Comparison of ENCODE assay signal across 1 cellular context in genomic region chr1:9428601-9429368, GRCh38.
TF ChIP-seq lines count a peak whose summit lies in the region.

No MANE protein-coding gene starts in this region.

TF ChIP-seq in K562, 482 proteins besides CTCF, POLR2A, EP300 and RAD21 (continued from another document and continues in another):
- TF ChIP-seq ESRRA (IDR thresholded peaks at IDR 0.05; ENCODE audit: borderline replicate concordance, low read depth) (peak; percentile 86), USF1 (CRISPR knock-in tag; IDR thresholded peaks at IDR 0.05) (peak; percentile 98), ZBTB17 (CRISPR knock-in tag; IDR thresholded peaks at IDR 0.05) (peak; percentile 52), POLR2B (IDR thresholded peaks at IDR 0.05; ENCODE audit: low read depth, partially characterized antibody) (peak; percentile 71), TCF15 (CRISPR knock-in tag; IDR thresholded peaks at IDR 0.05) (no peak), ZNF76 (CRISPR knock-in tag; IDR thresholded peaks at IDR 0.05; ENCODE audit: borderline replicate concordance) (0 out of 2 replicates have a peak, but pooled peaks have one; percentile 34), RFX1 (IDR thresholded peaks at IDR 0.05) (peak; percentile 96), ZNF23 (CRISPR knock-in tag; IDR thresholded peaks at IDR 0.05) (no peak), ZNF146 (CRISPR knock-in tag; IDR thresholded peaks at IDR 0.05; ENCODE audit: unreplicated experiment) (no peak), ZBTB11 (CRISPR knock-in tag; IDR thresholded peaks at IDR 0.05) (peak in 1 of 3 experiments; percentile 36; a peak in 1 of 6 replicates), TRIM28 (IDR thresholded peaks at IDR 0.05) (no peak), STAG1 (CRISPR knock-in tag; IDR thresholded peaks at IDR 0.05; ENCODE audit: borderline replicate concordance) (no peak), ZNF384 (IDR thresholded peaks at IDR 0.05; ENCODE audit: low read depth, low read length) (peak; percentile 37; the same call in 1 of the 2 replicates), SIN3A (IDR thresholded peaks at IDR 0.05; ENCODE audit: borderline replicate concordance in 2 of 2, control insufficient read depth in 1 of 2, low read depth in 2 of 2, low read length in 2 of 2) (peak in 1 of 2 experiments; percentile 88; a peak in 2 of 4 replicates), CC2D1A (IDR thresholded peaks at IDR 0.05) (peak; percentile 19; the same call in 1 of the 2 replicates), RAD51 (IDR thresholded peaks at IDR 0.05; ENCODE audit: borderline replicate concordance, low read depth) (peak; percentile 93), ZNF12 (CRISPR knock-in tag; IDR thresholded peaks at IDR 0.05) (peak; percentile 81), ZBTB9 (CRISPR knock-in tag; IDR thresholded peaks at IDR 0.05) (peak; percentile 29; the same call in 1 of the 2 replicates), MNT (conservative IDR thresholded peaks at IDR 0.05) (peak; percentile 79 to 91), CREM (IDR thresholded peaks at IDR 0.05; ENCODE audit: low read depth) (peak; percentile 100), PKNOX1 (IDR thresholded peaks at IDR 0.05) (peak; percentile 85), ZNF668 (CRISPR knock-in tag; IDR thresholded peaks at IDR 0.05) (no peak), RFX5 (IDR thresholded peaks at IDR 0.05; ENCODE audit: low read depth, low read length) (peak; percentile 85), ILK (tag; IDR thresholded peaks at IDR 0.05; ENCODE audit: borderline replicate concordance, low read depth) (no peak), NKRF (IDR thresholded peaks at IDR 0.05; ENCODE audit: borderline replicate concordance) (no peak), ADNP (tag; IDR thresholded peaks at IDR 0.05) (no peak), ZFX (CRISPR knock-in tag; IDR thresholded peaks at IDR 0.05) (peak; percentile 82), ZFP36 (IDR thresholded peaks at IDR 0.05; ENCODE audit: low read depth, low read length, partially characterized antibody) (peak; percentile 21), RNF2 (IDR thresholded peaks at IDR 0.05) (peak; percentile 81), MEF2D (tag; conservative IDR thresholded peaks at IDR 0.05; ENCODE audit: low read depth) (peak; percentile 61; the same call in 1 of the 2 replicates), TAF7 (tag; IDR thresholded peaks at IDR 0.05) (peak; percentile 59), MAX (CRISPR knock-in tag; IDR thresholded peaks at IDR 0.05) (peak; percentile 89), CTBP1 (IDR thresholded peaks at IDR 0.05; ENCODE audit: borderline replicate concordance) (peak; percentile 81; the same call in 1 of the 2 replicates), TOE1 (IDR thresholded peaks at IDR 0.05; ENCODE audit: borderline replicate concordance) (0 out of 2 replicates have a peak, but pooled peaks have one; percentile 10), TOE1 (CRISPR knock-in tag; IDR thresholded peaks at IDR 0.05; ENCODE audit: borderline replicate concordance, low read depth) (no peak), CREB1 (IDR thresholded peaks at IDR 0.05) (peak; percentile 100), CREB1 (CRISPR knock-in tag; IDR thresholded peaks at IDR 0.05) (peak; percentile 100), ZBED1 (IDR thresholded peaks at IDR 0.05) (0 out of 2 replicates have a peak, but pooled peaks have one; percentile 57), KHSRP (IDR thresholded peaks at IDR 0.05) (peak; percentile 99), ZNF644 (tag; IDR thresholded peaks at IDR 0.05; ENCODE audit: low read depth) (0 out of 2 replicates have a peak, but pooled peaks have one; percentile 2), KLF13 (tag; IDR thresholded peaks at IDR 0.05; ENCODE audit: borderline replicate concordance, low read depth) (0 out of 2 replicates have a peak, but pooled peaks have one; percentile 39), E2F6 (IDR thresholded peaks at IDR 0.05; ENCODE audit: borderline replicate concordance in 1 of 2, extremely low read depth in 1 of 2, insufficient read depth in 1 of 2, insufficient read length in 1 of 2, low read depth in 1 of 2, low read length in 1 of 2, poor library complexity in 1 of 2, severe bottlenecking in 1 of 2) (peak; percentile 98 to 99), LEF1 (IDR thresholded peaks at IDR 0.05) (no peak), SFPQ (IDR thresholded peaks at IDR 0.05; ENCODE audit: low read depth, low read length) (no peak), HLTF (IDR thresholded peaks at IDR 0.05) (no peak), KLF1 (tag; IDR thresholded peaks at IDR 0.05) (peak; percentile 60; the same call in 1 of the 2 replicates), CSDE1 (IDR thresholded peaks at IDR 0.05) (peak in 1 of 2 experiments; percentile 98; a peak in 2 of 4 replicates), E2F3 (CRISPR knock-in tag; IDR thresholded peaks at IDR 0.05) (peak; percentile 49; the same call in 1 of the 2 replicates), MAZ (CRISPR knock-in tag; conservative IDR thresholded peaks at IDR 0.05 in 1 of 2, IDR thresholded peaks at IDR 0.05 in 1 of 2) (peak; percentile 37 to 83; a peak in 2 of 4 replicates), ZNF764 (CRISPR knock-in tag; IDR thresholded peaks at IDR 0.05; ENCODE audit: low read depth) (0 out of 2 replicates have a peak, but pooled peaks have one; percentile 45), ZNF41 (CRISPR knock-in tag; conservative IDR thresholded peaks at IDR 0.05) (peak; percentile 20; the same call in 1 of the 2 replicates), CCNT2 (IDR thresholded peaks at IDR 0.05; ENCODE audit: borderline replicate concordance, extremely low read depth, insufficient read length, low read depth, low read length) (peak; percentile 39), KDM5B (IDR thresholded peaks at IDR 0.05; ENCODE audit: insufficient replicate concordance, low read depth, low read length) (peak; percentile 71)
